ENCODE assay signal across 10 cellular contexts in the genomic region with DNA sequence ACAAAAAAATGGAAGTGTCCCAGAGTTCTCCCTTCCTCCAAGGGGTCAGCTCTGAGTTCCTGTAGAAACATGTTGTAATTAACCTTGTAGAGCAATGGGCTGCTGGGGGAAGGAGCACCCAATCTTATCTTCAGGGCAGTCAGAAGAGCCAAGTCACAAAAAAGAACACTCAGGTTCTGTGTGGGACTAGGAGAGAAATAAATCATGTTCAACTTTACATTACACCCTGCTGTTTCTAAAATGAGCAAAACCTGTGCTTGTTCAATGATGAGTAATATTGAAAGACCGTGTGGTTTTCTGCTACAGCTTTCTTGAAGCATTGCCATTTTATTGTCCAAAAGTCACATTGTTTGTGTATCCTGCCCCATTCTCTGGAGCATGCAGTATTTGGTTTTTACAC. TPM values are rescaled to one million over a fixed set of nuclear protein-coding genes. Genes with fewer than 3 reads are reported as not detected.
DNase-seq lines count a peak whose midpoint lies in the region; ATAC-seq and TF ChIP-seq lines count a peak whose summit lies in the region.
"Not testable (repeated sequence)": the region's sequence is repeated elsewhere in the genome, so short reads cannot be mapped to it uniquely, and the experiment has no call there.
"Had no signal": no experiment of that assay in that cellular context is flagged by ENCODE, and none has a peak within 500 bp of the region (broad histone marks: within the 10 kb centered on the region; RNA-seq: fewer than 3 reads in every experiment).

No MANE protein-coding gene starts in this region.

- not testable (repeated sequence) for H3K9ac ChIP-seq in HCT116 (ENCODE audit: low read length)

- not testable (repeated sequence) for H2AFZ ChIP-seq in HCT116 (ENCODE audit: low read depth, low read length, poor library complexity, severe bottlenecking)

- peaks cover 27% of the 10 kb centered on the region for H3K4me1 Mint-ChIP-seq in activated CD4-positive, alpha-beta memory T cell treated with anti-CD3 and anti-CD28 coated beads, Interleukin-2, amount 10 ng/mL, durations not matched to agents 7 days and 5 days
- peaks cover 25% of the 10 kb centered on the region for H3K4me1 Mint-ChIP-seq in stimulated activated naive CD8-positive, alpha-beta T cell treated with anti-CD3 and anti-CD28 coated beads, Interleukin-15, amount 100 ng/mL, for 72 hours

- H3K9me3 ChIP-seq in HCT116 (ENCODE audit: control insufficient read depth in 1 of 2, insufficient read depth in 1 of 2, low read depth in 1 of 2, low read length in 2 of 2): not testable (repeated sequence)

- CTCF ChIA-PET in HCT116 (lab: Charles Lee); activated CD4-positive, alpha-beta memory T cell treated with anti-CD3 and anti-CD28 coated beads, Interleukin-2, amount 10 ng/mL, durations not matched to agents 7 days and 5 days (lab: Charles Lee): not testable (repeated sequence)

- H3K9me2 ChIP-seq in HCT116 (ENCODE audit: insufficient read depth): not testable (repeated sequence)

- not testable (repeated sequence) for H3K27me3 Mint-ChIP-seq in activated CD4-positive, alpha-beta memory T cell treated with anti-CD3 and anti-CD28 coated beads, Interleukin-2, amount 10 ng/mL, durations not matched to agents 7 days and 5 days; stimulated activated naive CD8-positive, alpha-beta T cell treated with anti-CD3 and anti-CD28 coated beads, Interleukin-15, amount 100 ng/mL, for 72 hours

- H3K36me3 ChIP-seq in HCT116 (ENCODE audit: control insufficient read depth in 1 of 2, insufficient read depth in 2 of 2, low read length in 2 of 2): not testable (repeated sequence)

- not testable (repeated sequence) for TF ChIP-seq POLR2A in HCT116 (IDR thresholded peaks at IDR 0.05; ENCODE audit: borderline replicate concordance, extremely low read depth, insufficient read depth, insufficient read length)

- H3K36me3 Mint-ChIP-seq in activated CD4-positive, alpha-beta memory T cell treated with anti-CD3 and anti-CD28 coated beads, Interleukin-2, amount 10 ng/mL, durations not matched to agents 7 days and 5 days (ENCODE audit: low read depth): not testable (repeated sequence)

- not testable (repeated sequence) for H3K4me3 ChIP-seq in HCT116 (replicated peaks in 1 of 2; ENCODE audit: low read depth in 1 of 2, low read length in 2 of 2)

- BruUV-seq in HCT116 (replicated peaks; lab: Mats Ljungman, UMichigan): not testable (repeated sequence)

- H4K20me1 ChIP-seq in HCT116 (ENCODE audit: insufficient read depth): not testable (repeated sequence)

- peak overlapping the region; percentile 96 for H3K27ac Mint-ChIP-seq in activated CD4-positive, alpha-beta memory T cell treated with anti-CD3 and anti-CD28 coated beads, Interleukin-2, amount 10 ng/mL, durations not matched to agents 7 days and 5 days
- not testable (repeated sequence) for H3K27ac Mint-ChIP-seq in stimulated activated naive CD8-positive, alpha-beta T cell treated with anti-CD3 and anti-CD28 coated beads, Interleukin-15, amount 100 ng/mL, for 72 hours

- not testable (repeated sequence) for H3K27ac ChIP-seq in HCT116 (ENCODE audit: low read depth, low read length)

- not testable (repeated sequence) for H3K4me1 ChIP-seq in HCT116 (ENCODE audit: control insufficient read depth in 1 of 2, insufficient read depth in 2 of 2, low read length in 2 of 2)

- ATAC-seq in GM18517 (IDR thresholded peaks at IDR 0.05; ENCODE audit: unreplicated experiment): peak; percentile 86
- ATAC-seq in GM19452 (IDR thresholded peaks at IDR 0.05; ENCODE audit: unreplicated experiment): peak; percentile 79
- peak; percentile 58 for ATAC-seq in HCT116
- peak; percentile 88 for ATAC-seq in HG03060 (IDR thresholded peaks at IDR 0.05; ENCODE audit: low read depth, unreplicated experiment)
- peak; percentile 66 for ATAC-seq in HG03521 (IDR thresholded peaks at IDR 0.05; ENCODE audit: unreplicated experiment)
- ATAC-seq in esophagus mucosa: peak; percentile 43
- ATAC-seq in stimulated activated naive CD8-positive, alpha-beta T cell treated with anti-CD3 and anti-CD28 coated beads, Interleukin-15, amount 100 ng/mL, for 72 hours: peak; percentile 85

- POLR2A ChIA-PET in HCT116 (lab: Charles Lee); activated CD4-positive, alpha-beta memory T cell treated with anti-CD3 and anti-CD28 coated beads, Interleukin-2, amount 10 ng/mL, durations not matched to agents 7 days and 5 days (lab: Charles Lee): not testable (repeated sequence)

- RAD21 ChIA-PET in HCT116 (lab: Charles Lee; ENCODE audit: low non-redundant PET in 1 of 2, low total read pairs in 2 of 2, uncharacterized antibody in 2 of 2, unreplicated experiment in 2 of 2): not testable (repeated sequence)

- not testable (repeated sequence) for H3K9me3 Mint-ChIP-seq in activated CD4-positive, alpha-beta memory T cell treated with anti-CD3 and anti-CD28 coated beads, Interleukin-2, amount 10 ng/mL, durations not matched to agents 7 days and 5 days; stimulated activated naive CD8-positive, alpha-beta T cell treated with anti-CD3 and anti-CD28 coated beads, Interleukin-15, amount 100 ng/mL, for 72 hours

- DNase-seq in HCT116 (ENCODE audit: low read depth, low spot score); activated CD4-positive, alpha-beta memory T cell treated with anti-CD3 and anti-CD28 coated beads, Interleukin-2, amount 10 ng/mL, durations not matched to agents 7 days and 5 days; stimulated activated naive CD8-positive, alpha-beta T cell treated with anti-CD3 and anti-CD28 coated beads, Interleukin-15, amount 100 ng/mL, for 72 hours: not testable (repeated sequence)

- not testable (repeated sequence) for H3K4me2 ChIP-seq in HCT116 (ENCODE audit: low read length)

- H3K79me2 ChIP-seq in HCT116 (ENCODE audit: insufficient read depth, low read length): not testable (repeated sequence)

- peak overlapping the region; percentile 48 for H3K4me3 Mint-ChIP-seq in activated CD4-positive, alpha-beta memory T cell treated with anti-CD3 and anti-CD28 coated beads, Interleukin-2, amount 10 ng/mL, durations not matched to agents 7 days and 5 days
- not testable (repeated sequence) for H3K4me3 Mint-ChIP-seq in stimulated activated naive CD8-positive, alpha-beta T cell treated with anti-CD3 and anti-CD28 coated beads, Interleukin-15, amount 100 ng/mL, for 72 hours

- TF ChIP-seq RAD21 in HCT116 (IDR thresholded peaks at IDR 0.05; ENCODE audit: low read depth): not testable (repeated sequence)

- intact Hi-C loops in HCT116 (cut with micrococcal nuclease): not testable (repeated sequence)

- not testable (repeated sequence) for H3K27me3 ChIP-seq in HCT116 (ENCODE audit: insufficient read depth, low read length)

- not testable (repeated sequence) for TF ChIP-seq CTCF in HCT116 (IDR thresholded peaks at IDR 0.05 in 2 of 3, conservative IDR thresholded peaks at IDR 0.05 in 1 of 3; ENCODE audit: borderline replicate concordance in 1 of 3, insufficient read depth in 1 of 3, low read depth in 2 of 3, low read length in 2 of 3)

RNA-seq across cellular contexts. Expression of gene CCDC146, which starts 34.6 kb away (rescaled TPM):
- 6.3 TPM for total RNA-seq in HCT116 (2021; ENCODE audit: unreplicated experiment)
- 2.7 and 3.7 TPM in 2 replicates for polyA plus RNA-seq in HCT116 (2012)
- 1 to 10 TPM; 5.3 to 6.4 TPM for total RNA-seq in activated CD4-positive, alpha-beta memory T cell treated with anti-CD3 and anti-CD28 coated beads, Interleukin-2, amount 10 ng/mL, durations not matched to agents 7 days and 5 days
- 6.7 TPM for total RNA-seq in esophagus mucosa
- total RNA-seq: HT-29 had no signal

RNA-seq across cellular contexts. Expression of gene FGL2, which starts 42.6 kb away (rescaled TPM):
- total RNA-seq in HCT116 (2021; ENCODE audit: unreplicated experiment) (not detected), esophagus mucosa (1.6 TPM)
- 0.04 TPM in 1 of 2 replicates, not detected in the other for polyA plus RNA-seq in HCT116 (2012)
- 1 to 10 TPM; 4.1 to 4.2 TPM for total RNA-seq in activated CD4-positive, alpha-beta memory T cell treated with anti-CD3 and anti-CD28 coated beads, Interleukin-2, amount 10 ng/mL, durations not matched to agents 7 days and 5 days
- total RNA-seq: HT-29, M059J had no signal
